Comparison of ENCODE assay signal across 24 cellular contexts in the genomic region with DNA sequence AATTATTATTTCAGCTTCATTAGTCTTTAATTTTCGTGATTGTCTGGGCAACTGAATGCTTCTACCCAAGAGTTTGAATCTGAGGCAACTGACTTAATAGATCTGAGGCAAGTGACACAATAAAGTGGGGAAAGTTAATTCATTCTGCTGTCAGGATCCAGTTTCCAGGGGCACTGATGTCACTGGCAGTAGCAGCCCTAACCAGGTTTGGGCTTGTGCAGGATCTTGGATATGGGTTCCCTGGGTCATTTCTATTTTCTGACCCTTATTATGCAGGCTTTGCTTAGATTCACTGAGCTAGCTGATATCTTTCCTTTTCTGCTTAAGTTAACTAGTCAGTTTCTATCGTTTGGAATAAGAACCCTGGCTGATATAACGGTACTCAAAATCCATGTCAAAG.
"Had no signal": no experiment of that assay in that cellular context is flagged by ENCODE, and none has a peak within 500 bp of the region (broad histone marks: within the 10 kb centered on the region; RNA-seq: fewer than 3 reads in every experiment).

No MANE protein-coding gene starts in this region.

- H3K27me3 ChIP-seq: esophagus squamous epithelium, heart right ventricle, left lung, right lobe of liver, stomach, thyroid gland had no signal

- H3K27ac Mint-ChIP-seq: naive thymus-derived CD4-positive, alpha-beta T cell; nephron; progenitor cell of endocrine pancreas; type B pancreatic cell had no signal

- H2AFZ ChIP-seq: parathyroid adenoma had no signal

- DNase-seq: effector memory CD8-positive, alpha-beta T cell; esophagus squamous epithelium; foreskin melanocyte; glutamatergic neuron; heart right ventricle; hippocampal formation; left cardiac atrium; left lung; mesenchymal stem cell; midbrain; naive thymus-derived CD4-positive, alpha-beta T cell; right lobe of liver; small intestine; stimulated activated CD4-positive, alpha-beta T cell treated with anti-CD3 and anti-CD28 coated beads, Interleukin-15, amount 100 ng/mL, for 24 hours; stimulated activated CD4-positive, alpha-beta T cell treated with anti-CD3 and anti-CD28 coated beads, Interleukin-2, amount 100 ng/mL, for 48 hours; stimulated activated CD8-positive, alpha-beta memory T cell treated with anti-CD3 and anti-CD28 coated beads, Interleukin-4, amount 100 ng/mL, for 48 hours; stimulated activated naive CD4-positive, alpha-beta T cell; stomach; thyroid gland had no signal

- H3K9ac ChIP-seq: parathyroid adenoma had no signal

- H3K9me3 ChIP-seq: esophagus squamous epithelium, heart right ventricle, left lung, right lobe of liver, stomach, thyroid gland had no signal

- H3K27me3 Mint-ChIP-seq: effector memory CD8-positive, alpha-beta T cell; naive thymus-derived CD4-positive, alpha-beta T cell; progenitor cell of endocrine pancreas; type B pancreatic cell had no signal

- H3K27ac ChIP-seq: coronary artery, esophagus squamous epithelium, heart right ventricle, left lung, parathyroid adenoma, right lobe of liver, stomach, thyroid gland had no signal

- H3K4me3 Mint-ChIP-seq: effector memory CD8-positive, alpha-beta T cell; naive thymus-derived CD4-positive, alpha-beta T cell; nephron; type B pancreatic cell had no signal

- H3K4me1 ChIP-seq: right lobe of liver, thyroid gland had no signal

- H3K9me3 Mint-ChIP-seq: effector memory CD8-positive, alpha-beta T cell; naive thymus-derived CD4-positive, alpha-beta T cell; nephron; type B pancreatic cell had no signal

- H3K4me3 ChIP-seq: coronary artery, esophagus squamous epithelium, heart right ventricle, left lung, right lobe of liver, stomach, thyroid gland had no signal
